Comparison of ENCODE assay signal across 8 cellular contexts in the genomic region with DNA sequence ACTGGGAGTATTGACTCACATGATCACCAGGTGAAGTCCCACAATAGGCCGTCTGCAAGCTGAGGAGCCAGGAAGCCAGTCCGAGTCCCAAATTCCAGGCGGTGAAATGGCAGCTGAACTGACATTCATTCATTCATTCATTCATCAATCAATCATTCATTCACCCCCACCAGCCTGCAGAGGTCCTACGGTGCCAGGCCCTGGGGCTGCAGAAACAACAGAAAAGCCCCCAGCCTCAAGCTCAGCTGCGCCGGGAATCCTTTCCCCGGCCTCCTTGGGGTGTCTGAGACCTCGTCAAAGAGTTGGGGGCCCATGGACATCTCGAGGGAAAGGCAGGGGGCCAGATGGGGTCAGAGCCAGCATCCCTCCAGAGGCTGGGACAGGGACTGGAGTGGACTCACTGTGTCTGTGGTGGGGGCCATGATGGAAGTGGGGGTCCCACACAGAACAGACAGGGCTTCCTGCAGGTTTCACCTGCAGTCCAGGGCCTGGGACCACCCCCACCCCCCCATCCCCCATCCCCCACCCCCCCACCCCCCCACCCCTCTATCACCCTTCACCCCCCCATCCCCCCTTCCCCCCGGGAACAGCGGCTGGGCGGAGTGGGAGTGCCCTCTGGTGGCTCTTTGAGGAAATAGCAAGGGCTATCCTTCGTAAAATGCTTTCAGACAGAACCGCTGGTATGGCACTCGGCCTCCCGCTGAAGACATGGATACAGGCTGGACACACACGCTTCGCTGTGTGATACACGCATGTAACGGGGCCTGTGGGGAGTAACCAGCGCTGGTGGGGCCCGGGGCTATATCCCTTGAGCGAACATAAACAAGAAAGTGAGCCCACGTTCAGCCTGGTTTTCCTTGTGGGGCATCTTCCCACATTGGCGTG. TPM values are rescaled to one million over a fixed set of nuclear protein-coding genes. Genes with fewer than 3 reads are reported as not detected.
DNase-seq lines count a peak whose midpoint lies in the region; ATAC-seq, FAIRE-seq and TF ChIP-seq lines count a peak whose summit lies in the region.

No MANE protein-coding gene starts in this region.

- no peak overlapping the region for H3K4me3 Mint-ChIP-seq in CD4-positive, alpha-beta memory T cell

- RAD21 ChIA-PET in GM12878 (lab: Charles Lee; ENCODE audit: unreplicated experiment): interaction anchor here (0.8 to 1.7 kb wide), 4 partner anchors 109 to 123 kb away, joined by 3 to 8 read pairs (median 4); a partner anchor contains a TSS

- no peaks in the 10 kb centered on the region for H3K9me3 Mint-ChIP-seq in CD4-positive, alpha-beta memory T cell

- H3K9me2 ChIP-seq in SU-DHL-6 (replicated peaks; ENCODE audit: insufficient read depth, low read length): no peaks in the 10 kb centered on the region

- BruUV-seq in GM12878 (replicated peaks; lab: Mats Ljungman, UMichigan): no TSS peak

- TF ChIP-seq RAD21 in GM12878 (IDR thresholded peaks at IDR 0.05; ENCODE audit: insufficient read depth, low read depth, low read length): peak; percentile 89

- no peak overlapping the region for H3K4me2 ChIP-seq in SU-DHL-6 (ENCODE audit: low read depth, low read length, poor library complexity, severe bottlenecking)
- H3K4me2 ChIP-seq in GM12878 (ENCODE audit: control insufficient read depth, insufficient read depth): no peak overlapping the region

- H3K4me1 Mint-ChIP-seq in CD4-positive, alpha-beta memory T cell: peaks cover 2 to 4% (median 3%) of the 10 kb centered on the region in 4 donors

- no peaks in the 10 kb centered on the region for H3F3A ChIP-seq in SU-DHL-6 (ENCODE audit: insufficient read depth)

- peak overlapping the region in 3 of 7 donors; percentile 44 to 82 (median 57) for H3K27ac Mint-ChIP-seq in CD4-positive, alpha-beta memory T cell

- H3K27me3 Mint-ChIP-seq in CD4-positive, alpha-beta memory T cell: peaks cover 0 to 4% of the 10 kb centered on the region in 2 donors

- no peak overlapping the region for H3K27ac ChIP-seq in CD4-positive, alpha-beta memory T cell (ENCODE audit: low read depth, low read length)
- no peak overlapping the region for H3K27ac ChIP-seq in SU-DHL-6 (ENCODE audit: low read depth, low read length)
- H3K27ac ChIP-seq in GM12878 (ENCODE audit: control insufficient read depth, insufficient read depth): no peak overlapping the region

- peak; percentile 40 to 56 (median 50) for DNase-seq in CD4-positive, alpha-beta memory T cell
- peak; percentile 71 for DNase-seq in HPDE6-E6E7 (ENCODE audit: extremely low spot score)
- no peak for DNase-seq in GM12878 (ENCODE audit: low read depth, low spot score)
- DNase-seq in iPS-NIHi11 (ENCODE audit: low spot score): peak; percentile 80
- DNase-seq in stimulated activated CD4-positive, alpha-beta T cell treated with anti-CD3 and anti-CD28 coated beads, Interleukin-15, amount 100 ng/mL, for 24 hours: peak; percentile 59

- 27% methylated on average over 22 of the region's 25 CpGs for WGBS in GM12878 (ENCODE audit: insufficient coverage, insufficient replicate concordance, low lambda C conversion rate, missing lambda C conversion rate)

- H3K36me3 ChIP-seq in CD4-positive, alpha-beta memory T cell (ENCODE audit: insufficient read depth, low read length): no peaks in the 10 kb centered on the region
- H3K36me3 ChIP-seq in SU-DHL-6 (ENCODE audit: low read length) (no peaks in the 10 kb centered on the region), GM12878 (ENCODE audit: control insufficient read depth in 2 of 2, insufficient read depth in 2 of 2, low read length in 1 of 2) (no peaks in the 10 kb centered on the region)

- H3K9ac ChIP-seq in SU-DHL-6 (ENCODE audit: low read length) (no peak overlapping the region), GM12878 (ENCODE audit: control insufficient read depth, insufficient read depth, low read length) (no peak overlapping the region)

- no peak overlapping the region for H3K4me3 ChIP-seq in CD4-positive, alpha-beta memory T cell (ENCODE audit: low read length in 2 of 2)
- no peak overlapping the region for H3K4me3 ChIP-seq in SU-DHL-6 (ENCODE audit: insufficient read depth, low read length, poor library complexity, severe bottlenecking)
- H3K4me3 ChIP-seq in GM12878: no peak overlapping the region

- in situ Hi-C loops in GM12878 (cut with MboI): no loop called here

- TF ChIP-seq POLR2A in GM12878 (IDR thresholded peaks at IDR 0.05; ENCODE audit: low read depth, low read length): no peak

- intact Hi-C loops in CD4-positive, alpha-beta memory T cell (cut with micrococcal nuclease): loop anchor here (1.0 to 5.0 kb wide), 2 partner anchors 118 to 606 kb away; no protein-coding TSS in a partner anchor
- intact Hi-C loops in GM12878 (cut with micrococcal nuclease; ENCODE audit: unreplicated experiment): loop anchor here (1.0 kb wide), 1 partner anchor 118 kb away; no protein-coding TSS in a partner anchor

- POLR2A ChIA-PET in CD4-positive, alpha-beta memory T cell (lab: Charles Lee; ENCODE audit: partially characterized antibody): interaction anchor here (1.2 kb wide), 2 partner anchors 8 to 28 kb away, joined by 3 to 4 read pairs; a partner anchor contains a TSS
- POLR2A ChIA-PET in GM12878 (lab: Charles Lee): no interaction called here

- ATAC-seq in GM12878: peak; percentile 73
- no peak for ATAC-seq in GM21529 (IDR thresholded peaks at IDR 0.05; ENCODE audit: unreplicated experiment)
- ATAC-seq in HG03025 (IDR thresholded peaks at IDR 0.05; ENCODE audit: low FRiP score, unreplicated experiment): no peak

- H3K9me3 ChIP-seq in CD4-positive, alpha-beta memory T cell (ENCODE audit: control insufficient read depth in 1 of 2, low read length in 2 of 2): no peaks in the 10 kb centered on the region
- no peaks in the 10 kb centered on the region for H3K9me3 ChIP-seq in SU-DHL-6 (ENCODE audit: insufficient read depth, low read length)
- no peaks in the 10 kb centered on the region; the same call in 2 of the 3 replicates for H3K9me3 ChIP-seq in GM12878 (replicated peaks; ENCODE audit: control insufficient read depth, insufficient read depth, low read length)

- CTCF ChIA-PET in CD4-positive, alpha-beta memory T cell (lab: Charles Lee; ENCODE audit: partially characterized antibody): interaction anchor here (0.6 to 1.7 kb wide), 13 partner anchors 9 to 250 kb away, joined by 3 to 9 read pairs (median 4); a partner anchor contains a TSS
- CTCF ChIA-PET in GM12878 (lab: Yijun Ruan, JAX): interaction anchor here (1.0 to 2.6 kb wide), 10 partner anchors 9 to 124 kb away, joined by 3 to 7 read pairs (median 4); a partner anchor contains a TSS

- TF ChIP-seq EP300 in GM12878 (IDR thresholded peaks at IDR 0.05; ENCODE audit: borderline replicate concordance in 1 of 2, control insufficient read depth in 1 of 2, low read depth in 2 of 2, low read length in 2 of 2): no peak

- peaks cover 4% of the 10 kb centered on the region for H3K4me1 ChIP-seq in CD4-positive, alpha-beta memory T cell (ENCODE audit: insufficient read depth, low read length)
- H3K4me1 ChIP-seq in GM12878 (ENCODE audit: control insufficient read depth, insufficient read depth, low read length): no peaks in the 10 kb centered on the region

- no peak overlapping the region for H2AFZ ChIP-seq in SU-DHL-6 (ENCODE audit: low read depth, low read length, severe bottlenecking)
- H2AFZ ChIP-seq in GM12878 (ENCODE audit: control insufficient read depth, low read depth, low read length): no peak overlapping the region

- SMC1A ChIA-PET in GM12878 (lab: Charles Lee; ENCODE audit: uncharacterized antibody, unreplicated experiment): interaction anchor here (1.4 kb wide), 1 partner anchor 118 kb away, joined by 3 read pairs; no protein-coding TSS in a partner anchor

- H3K36me3 Mint-ChIP-seq in CD4-positive, alpha-beta memory T cell: no peaks in the 10 kb centered on the region

- H3K27me3 ChIP-seq in CD4-positive, alpha-beta memory T cell (ENCODE audit: insufficient read depth, low read length): no peaks in the 10 kb centered on the region
- H3K27me3 ChIP-seq in SU-DHL-6 (ENCODE audit: low read length) (no peaks in the 10 kb centered on the region), GM12878 (replicated peaks in 1 of 2; ENCODE audit: control insufficient read depth in 2 of 2, insufficient read depth in 2 of 2, low read length in 1 of 2) (no peaks in the 10 kb centered on the region)

- H3K79me2 ChIP-seq in SU-DHL-6 (ENCODE audit: insufficient read depth, low read length) (no peaks in the 10 kb centered on the region), GM12878 (ENCODE audit: control insufficient read depth, insufficient read depth, low read length) (no peaks in the 10 kb centered on the region)

- peak; percentile 44 for FAIRE-seq in GM12878 (lab: Jason Lieb, UNC)

- no peaks in the 10 kb centered on the region for H4K20me1 ChIP-seq in SU-DHL-6 (ENCODE audit: low read depth, low read length)
- no peaks in the 10 kb centered on the region for H4K20me1 ChIP-seq in GM12878 (ENCODE audit: control insufficient read depth, insufficient read depth)

- TF ChIP-seq CTCF in SU-DHL-6 (IDR thresholded peaks at IDR 0.05; ENCODE audit: insufficient read depth, low read length, poor library complexity, severe bottlenecking) (peak; percentile 42), GM12878 (IDR thresholded peaks at IDR 0.05 in 2 of 3, conservative IDR thresholded peaks at IDR 0.05 in 1 of 3; ENCODE audit: control insufficient read depth in 2 of 3, extremely low read depth in 1 of 3, insufficient read depth in 1 of 3, low read depth in 3 of 3, low read length in 3 of 3) (peak; percentile 63 to 80 (median 77))

TF ChIP-seq in GM12878, 131 proteins besides CTCF, POLR2A, EP300 and RAD21 (continues in another document):
- no peak for TF ChIP-seq NFIC (IDR thresholded peaks at IDR 0.05; ENCODE audit: low read depth, low read length)
- TF ChIP-seq ZNF217 (IDR thresholded peaks at IDR 0.05): no peak
- TF ChIP-seq NR2F1 (conservative IDR thresholded peaks at IDR 0.05): no peak

RNA-seq across cellular contexts. Expression of a gene that starts 8.5 kb away (rescaled TPM):
- 10 to 100 TPM; 84.5 to 91.5 TPM for total RNA-seq in CD4-positive, alpha-beta memory T cell
- 10 to 100 TPM in 1 of 2 donors, 1 to 10 TPM in 1; 3.0 to 23.5 TPM for polyA plus RNA-seq in CD4-positive, alpha-beta memory T cell
- total RNA-seq in GM12878 (2013; cell fraction: nucleolus; rRNA removed): 32.5 and 33.9 TPM in 2 replicates
- total RNA-seq in GM12878 (2014; rRNA removed) (8.6 and 12.5 TPM in 2 replicates), GM12878 (2014; rRNA removed; fragmentation: Illumina TruSeq; extraction: Trizol) (14.9 and 15.9 TPM in 2 replicates), GM12878 (2021) (50.4 and 58.3 TPM in 2 replicates)
- polyA plus RNA-seq in GM12878 (2011; ENCODE audit: low read depth): 11.2 TPM
- polyA plus RNA-seq in GM12878 (2011; rRNA removed) (5.5 and 8.5 TPM in 2 replicates), GM12878 (2014; fragmentation: Illumina TruSeq; extraction: Trizol) (14.7 and 29.0 TPM in 2 replicates), GM12878 (2014; fragmentation: Nextera tagmentation; extraction: Ambion mirVana) (1 to 10 TPM; 1.0 to 3.2 TPM), GM12878 (2014; rRNA removed) (29.1 and 37.5 TPM in 2 replicates), GM12878 (2016; fragmentation: Nextera tagmentation; extraction: Ambion mirVana) (10 to 100 TPM; 54.1 to 57.0 TPM)
- 10.5 and 12.9 TPM in 2 replicates for polyA plus RNA-seq in GM12878 (2011; cell fraction: cytosol; rRNA removed)
- 33.8 and 48.9 TPM in 2 replicates for polyA plus RNA-seq in GM12878 (2011; cell fraction: nucleus; rRNA removed)
- 24.7 and 25.2 TPM in 2 replicates for polyA plus RNA-seq in GM12878 (2012)
- polyA minus RNA-seq in GM12878 (2011; rRNA and poly(A)+ RNA removed): 4.7 and 7.5 TPM in 2 replicates
- polyA minus RNA-seq in GM12878 (2011; cell fraction: cytosol; rRNA and poly(A)+ RNA removed): 7.5 and 8.8 TPM in 2 replicates
- polyA minus RNA-seq in GM12878 (2011; cell fraction: nucleus; rRNA and poly(A)+ RNA removed): 8.5 and 16.6 TPM in 2 replicates
